Comparison of ENCODE assay signal across 29 cellular contexts in the genomic region with DNA sequence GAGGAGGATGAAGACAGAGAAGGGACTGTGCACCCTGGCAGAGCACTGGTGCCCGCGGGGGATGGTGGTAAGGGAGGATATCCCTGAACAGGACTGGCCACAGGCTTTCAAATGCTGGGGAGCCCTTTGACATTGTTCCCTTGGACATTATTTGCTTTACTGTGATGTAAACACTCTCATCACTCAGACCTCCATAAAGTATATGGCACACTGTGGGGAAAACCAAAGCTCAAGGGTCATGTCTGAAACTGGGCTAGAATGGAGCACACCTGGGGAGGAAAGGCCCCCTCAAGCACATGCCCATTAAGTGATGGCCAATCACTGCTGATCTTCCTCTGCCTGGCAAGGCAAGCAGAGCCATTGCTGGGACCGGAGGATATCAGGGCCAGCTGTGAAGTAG.
"Had no signal": no experiment of that assay in that cellular context is flagged by ENCODE, and none has a peak within 500 bp of the region (broad histone marks: within the 10 kb centered on the region; RNA-seq: fewer than 3 reads in every experiment).

No MANE protein-coding gene starts in this region.

- H3K4me1 ChIP-seq: left lung, parathyroid adenoma, suprapubic skin, upper lobe of right lung, uterus had no signal

- H3K27ac ChIP-seq: dorsolateral prefrontal cortex, epithelial cell of prostate, gastrocnemius medialis, left lung, neutrophil, parathyroid adenoma, suprapubic skin, upper lobe of right lung, uterus had no signal

- H3K4me3 ChIP-seq: dorsolateral prefrontal cortex, gastrocnemius medialis, left lung, smooth muscle cell, suprapubic skin, transverse colon, upper lobe of right lung, uterus had no signal

- H3K4me2 ChIP-seq: smooth muscle cell had no signal

- H3K27ac Mint-ChIP-seq: endodermal cell; naive thymus-derived CD8-positive, alpha-beta T cell; progenitor cell of endocrine pancreas; stimulated activated naive CD8-positive, alpha-beta T cell treated with anti-CD3 and anti-CD28 coated beads, Interleukin-15, amount 100 ng/mL, for 72 hours had no signal

- FAIRE-seq: colon, kidney had no signal

- ATAC-seq: esophagus mucosa; gastrocnemius medialis; left lung; naive thymus-derived CD8-positive, alpha-beta T cell; sciatic nerve; stimulated activated naive CD8-positive, alpha-beta T cell treated with anti-CD3 and anti-CD28 coated beads, Interleukin-15, amount 100 ng/mL, for 72 hours; upper lobe of right lung had no signal

- DNase-seq: dorsolateral prefrontal cortex; effector CD8-positive, alpha-beta T cell; endodermal cell; foreskin fibroblast; gastrocnemius medialis; head of caudate nucleus; kidney; left lung; mesenchymal stem cell; midbrain; naive thymus-derived CD8-positive, alpha-beta T cell; stimulated activated CD4-positive, alpha-beta T cell treated with anti-CD3 and anti-CD28 coated beads, Interleukin-12 subunit alpha, Interleukin-12 subunit beta, amount 100 ng/mL, for 4 hours; stimulated activated CD4-positive, alpha-beta T cell treated with anti-CD3 and anti-CD28 coated beads, Interleukin-1b, Interleukin-23, amount 100 ng/mL, for 48 hours; stimulated activated CD4-positive, alpha-beta T cell treated with anti-CD3 and anti-CD28 coated beads, Interleukin-4, amount 100 ng/mL, for 1 hour; stimulated activated CD8-positive, alpha-beta memory T cell treated with anti-CD3 and anti-CD28 coated beads, Interleukin-4, amount 100 ng/mL, for 48 hours; stimulated activated naive CD4-positive, alpha-beta T cell; stimulated activated naive CD8-positive, alpha-beta T cell treated with anti-CD3 and anti-CD28 coated beads, Interleukin-15, amount 100 ng/mL, for 72 hours; transverse colon; upper lobe of right lung; uterus had no signal

- H3K4me3 Mint-ChIP-seq: endodermal cell; naive thymus-derived CD8-positive, alpha-beta T cell; stimulated activated naive CD8-positive, alpha-beta T cell treated with anti-CD3 and anti-CD28 coated beads, Interleukin-15, amount 100 ng/mL, for 72 hours had no signal

- H3K36me3 Mint-ChIP-seq: naive thymus-derived CD8-positive, alpha-beta T cell had no signal

- H3K27me3 Mint-ChIP-seq: progenitor cell of endocrine pancreas had no signal

- H2AFZ ChIP-seq: parathyroid adenoma had no signal

- H3K27me3 ChIP-seq: gastrocnemius medialis, neutrophil, suprapubic skin, transverse colon, upper lobe of right lung, uterus had no signal

- H3K79me2 ChIP-seq: parathyroid adenoma had no signal

- H3K4me1 Mint-ChIP-seq: naive thymus-derived CD8-positive, alpha-beta T cell; stimulated activated naive CD8-positive, alpha-beta T cell treated with anti-CD3 and anti-CD28 coated beads, Interleukin-15, amount 100 ng/mL, for 72 hours had no signal

- H3K9me3 ChIP-seq: gastrocnemius medialis, neutrophil, suprapubic skin, transverse colon, upper lobe of right lung, uterus had no signal

- H3K9ac ChIP-seq: parathyroid adenoma had no signal

- H3K36me3 ChIP-seq: gastrocnemius medialis, left lung, neutrophil, suprapubic skin, transverse colon, upper lobe of right lung, uterus had no signal
